Comparison of ENCODE assay signal across 41 cellular contexts in the genomic region with DNA sequence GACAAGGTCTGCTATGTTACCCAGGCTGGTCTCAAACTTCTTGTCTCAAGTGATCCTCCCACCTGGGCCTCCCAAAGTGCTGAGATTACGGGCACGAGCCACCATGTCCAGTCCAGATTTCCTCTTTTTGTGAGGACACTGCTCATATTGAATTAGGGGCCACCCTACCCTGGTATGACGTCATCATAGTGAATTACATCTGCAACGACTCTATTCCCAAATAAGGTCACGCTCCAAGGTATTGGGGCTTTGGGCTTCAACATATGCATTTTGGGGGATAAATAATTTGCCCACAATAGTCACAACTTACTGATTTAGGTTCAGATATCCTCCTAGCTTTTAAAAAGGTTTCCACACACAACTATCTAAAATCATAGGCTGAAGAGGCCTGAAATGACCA. TPM values are rescaled to one million over a fixed set of nuclear protein-coding genes. Genes with fewer than 3 reads are reported as not detected.
"Had no signal": no experiment of that assay in that cellular context is flagged by ENCODE, and none has a peak within 500 bp of the region (broad histone marks: within the 10 kb centered on the region; RNA-seq: fewer than 3 reads in every experiment).

No MANE protein-coding gene starts in this region.

- H3K27ac Mint-ChIP-seq: activated CD4-positive, alpha-beta memory T cell treated with anti-CD3 and anti-CD28 coated beads for 36 hours; activated CD4-positive, alpha-beta T cell treated with anti-CD3 and anti-CD28 coated beads for 36 hours; activated CD8-positive, alpha-beta T cell treated with anti-CD3 and anti-CD28 coated beads for 36 hours; activated naive CD4-positive, alpha-beta T cell treated with anti-CD3 and anti-CD28 coated beads for 36 hours; activated naive CD4-positive, alpha-beta T cell treated with anti-CD3 and anti-CD28 coated beads, Interleukin-2, amount 50 U/mL, for 72 hours; activated naive CD8-positive, alpha-beta T cell treated with anti-CD3 and anti-CD28 coated beads for 36 hours; activated T-cell treated with anti-CD3 and anti-CD28 coated beads, Interleukin-2, amount 50 U/mL, for 72 hours; activated T-helper 1 cell treated with anti-CD3 and anti-CD28 coated beads, Interleukin-12 subunit alpha, Interleukin-12 subunit beta, Interleukin-2, Interleukin-4 antibody, amounts not matched to agents 30 ng/mL and 10 ng/mL and 1 ng/mL, durations not matched to agents 14 hours and 24 hours and 36 hours; activated T-helper 17 cell treated with anti-CD3 and anti-CD28 coated beads, Interleukin-2, amount 50 U/mL, for 72 hours; T-helper 1 cell treated with Interleukin-12 subunit alpha and Interleukin-12 subunit beta and Interleukin-4 antibody, amounts not matched to agents 30 μg/mL and 1 μg/mL, for 36 hours; T-helper 2 cell treated with Interferon-gamma antibody and Interleukin-4, amounts not matched to agents 5 μg/mL and 100 μg/mL, for 36 hours had no signal

- H3K27me3 Mint-ChIP-seq: activated CD4-positive, alpha-beta T cell treated with anti-CD3 and anti-CD28 coated beads for 36 hours; activated naive CD8-positive, alpha-beta T cell treated with anti-CD3 and anti-CD28 coated beads for 36 hours had no signal

- H3K4me3 Mint-ChIP-seq: activated CD4-positive, alpha-beta memory T cell treated with anti-CD3 and anti-CD28 coated beads for 36 hours; activated CD4-positive, alpha-beta T cell treated with anti-CD3 and anti-CD28 coated beads for 36 hours; activated CD8-positive, alpha-beta T cell treated with anti-CD3 and anti-CD28 coated beads for 36 hours; activated naive CD4-positive, alpha-beta T cell treated with anti-CD3 and anti-CD28 coated beads for 36 hours; activated naive CD8-positive, alpha-beta T cell treated with anti-CD3 and anti-CD28 coated beads for 36 hours; activated T-cell treated with anti-CD3 and anti-CD28 coated beads, Interleukin-2, amount 50 U/mL, for 4 hours; activated T-cell treated with anti-CD3 and anti-CD28 coated beads, Interleukin-2, amount 50 U/mL, for 72 hours; activated T-helper 1 cell treated with anti-CD3 and anti-CD28 coated beads, Interleukin-12 subunit alpha, Interleukin-12 subunit beta, Interleukin-2, Interleukin-4 antibody, amounts not matched to agents 30 ng/mL and 10 ng/mL and 1 ng/mL, durations not matched to agents 14 hours and 24 hours and 36 hours; activated T-helper 17 cell treated with anti-CD3 and anti-CD28 coated beads, Interleukin-2, amount 50 U/mL, for 72 hours; T-helper 1 cell treated with Interleukin-12 subunit alpha and Interleukin-12 subunit beta and Interleukin-4 antibody, amounts not matched to agents 30 μg/mL and 1 μg/mL, for 36 hours; T-helper 2 cell treated with Interferon-gamma antibody and Interleukin-4, amounts not matched to agents 5 μg/mL and 100 μg/mL, for 36 hours; WTC11 had no signal

- H3K27me3 ChIP-seq: adrenal gland, body of pancreas, brain microvascular endothelial cell, breast epithelium had no signal

- H3K4me1 ChIP-seq: adrenal gland, body of pancreas, breast epithelium had no signal

- ATAC-seq: activated CD4-positive, alpha-beta T cell treated with anti-CD3 and anti-CD28 coated beads for 36 hours; activated CD4-positive, CD25-positive, alpha-beta regulatory T cell treated with anti-CD3 and anti-CD28 coated beads, Interleukin-2, amount 50 U/mL, for 24 hours; activated CD8-positive, alpha-beta T cell treated with anti-CD3 and anti-CD28 coated beads for 36 hours; activated naive CD4-positive, alpha-beta T cell treated with anti-CD3 and anti-CD28 coated beads, Interleukin-2, amount 50 U/mL, for 72 hours; activated T-cell treated with anti-CD3 and anti-CD28 coated beads, Interleukin-2, amount 50 U/mL, for 4 hours; activated T-cell treated with anti-CD3 and anti-CD28 coated beads, Interleukin-2, amount 50 U/mL, for 72 hours; activated T-helper 17 cell treated with anti-CD3 and anti-CD28 coated beads, Interleukin-2, amount 50 U/mL, for 72 hours; body of pancreas; WTC11 had no signal

- H3K9me3 Mint-ChIP-seq: T-helper 2 cell treated with Interferon-gamma antibody and Interleukin-4, amounts not matched to agents 5 μg/mL and 100 μg/mL, for 36 hours had no signal

- H3K4me3 ChIP-seq: adrenal gland, body of pancreas, breast epithelium had no signal

- H3K36me3 ChIP-seq: adrenal gland, brain microvascular endothelial cell, breast epithelium, WERI-Rb-1 had no signal

- DNase-seq: activated CD4-positive, alpha-beta memory T cell treated with anti-CD3 and anti-CD28 coated beads for 36 hours; activated CD4-positive, alpha-beta T cell treated with anti-CD3 and anti-CD28 coated beads for 1 hour; activated CD4-positive, alpha-beta T cell treated with anti-CD3 and anti-CD28 coated beads for 36 hours; activated CD4-positive, alpha-beta T cell treated with anti-CD3 and anti-CD28 coated beads for 48 hours; activated CD4-positive, alpha-beta T cell treated with anti-CD3 and anti-CD28 coated beads, Interleukin-2, amount 50 U/mL, for 1 hour; activated CD4-positive, alpha-beta T cell treated with anti-CD3 and anti-CD28 coated beads, Interleukin-2, amount 50 U/mL, for 4 hours; activated CD4-positive, CD25-positive, alpha-beta regulatory T cell; activated CD8-positive, alpha-beta memory T cell treated with anti-CD3 and anti-CD28 coated beads, Interleukin-2, amount 50 U/mL, for 4 hours; activated CD8-positive, alpha-beta T cell treated with anti-CD3 and anti-CD28 coated beads for 36 hours; activated effector memory CD4-positive, alpha-beta T cell treated with anti-CD3 and anti-CD28 coated beads, Interleukin-2, amount 50 U/mL, for 16 hours; activated gamma-delta T cell treated with Interleukin-2 at 50 U/mL for 16 hours; activated naive CD4-positive, alpha-beta T cell; activated naive CD4-positive, alpha-beta T cell treated with anti-CD3 and anti-CD28 coated beads for 36 hours; activated naive CD4-positive, alpha-beta T cell treated with anti-CD3 and anti-CD28 coated beads, Interleukin-2, amount 50 U/mL, for 16 hours; activated naive CD8-positive, alpha-beta T cell treated with anti-CD3 and anti-CD28 coated beads for 36 hours; activated T-cell treated with anti-CD3 and anti-CD28 coated beads for 4 hours; activated T-cell treated with anti-CD3 and anti-CD28 coated beads, Interleukin-2, amount 50 U/mL, for 1 hour; activated T-cell treated with anti-CD3 and anti-CD28 coated beads, Interleukin-2, amount 50 U/mL, for 4 hours; activated T-cell treated with anti-CD3 and anti-CD28 coated beads, Interleukin-2, amount 50 U/mL, for 72 hours; adrenal gland; amniotic stem cell; aorta; body of pancreas; brain microvascular endothelial cell; central memory CD4-positive, alpha-beta T cell; T-helper 1 cell; T-helper 2 cell; T-helper 9 cell; WERI-Rb-1 had no signal

- H3K4me1 Mint-ChIP-seq: activated CD4-positive, alpha-beta T cell treated with anti-CD3 and anti-CD28 coated beads for 36 hours; activated naive CD8-positive, alpha-beta T cell treated with anti-CD3 and anti-CD28 coated beads for 36 hours; activated T-helper 17 cell treated with anti-CD3 and anti-CD28 coated beads, Interleukin-2, amount 50 U/mL, for 72 hours had no signal

- H3K36me3 Mint-ChIP-seq: activated CD4-positive, alpha-beta memory T cell treated with anti-CD3 and anti-CD28 coated beads for 36 hours; activated naive CD4-positive, alpha-beta T cell treated with anti-CD3 and anti-CD28 coated beads, Interleukin-2, amount 50 U/mL, for 72 hours; activated naive CD8-positive, alpha-beta T cell treated with anti-CD3 and anti-CD28 coated beads for 36 hours had no signal

- FAIRE-seq: astrocyte, TTC549 had no signal

- H3K27ac ChIP-seq: adrenal gland, body of pancreas, brain microvascular endothelial cell, breast epithelium, WERI-Rb-1 had no signal

- H3K9me3 ChIP-seq: adrenal gland had no signal

RNA-seq across cellular contexts. Expression of gene SLC15A1, which starts 9.5 kb away (rescaled TPM):
- total RNA-seq: activated CD4-positive, alpha-beta memory T cell treated with anti-CD3 and anti-CD28 coated beads for 36 hours; activated CD4-positive, alpha-beta T cell treated with anti-CD3 and anti-CD28 coated beads for 36 hours; activated CD8-positive, alpha-beta memory T cell treated with anti-CD3 and anti-CD28 coated beads for 36 hours; activated CD8-positive, alpha-beta T cell treated with anti-CD3 and anti-CD28 coated beads for 36 hours; activated naive CD4-positive, alpha-beta T cell treated with anti-CD3 and anti-CD28 coated beads for 36 hours; activated naive CD4-positive, alpha-beta T cell treated with anti-CD3 and anti-CD28 coated beads, Interleukin-2, amount 50 U/mL, for 72 hours; activated naive CD8-positive, alpha-beta T cell treated with anti-CD3 and anti-CD28 coated beads for 36 hours; activated T-cell treated with anti-CD3 and anti-CD28 coated beads, Interleukin-2, amount 50 U/mL, for 4 hours; activated T-cell treated with anti-CD3 and anti-CD28 coated beads, Interleukin-2, amount 50 U/mL, for 72 hours; activated T-helper 1 cell treated with anti-CD3 and anti-CD28 coated beads, Interleukin-12 subunit alpha, Interleukin-12 subunit beta, Interleukin-2, Interleukin-4 antibody, amounts not matched to agents 30 ng/mL and 10 ng/mL and 1 ng/mL, durations not matched to agents 14 hours and 24 hours and 36 hours; activated T-helper 17 cell treated with anti-CD3 and anti-CD28 coated beads, Interleukin-2, amount 50 U/mL, for 72 hours; astrocyte; cardiac septum had no signal
